Comparison of ENCODE assay signal across 40 cellular contexts in the genomic region with DNA sequence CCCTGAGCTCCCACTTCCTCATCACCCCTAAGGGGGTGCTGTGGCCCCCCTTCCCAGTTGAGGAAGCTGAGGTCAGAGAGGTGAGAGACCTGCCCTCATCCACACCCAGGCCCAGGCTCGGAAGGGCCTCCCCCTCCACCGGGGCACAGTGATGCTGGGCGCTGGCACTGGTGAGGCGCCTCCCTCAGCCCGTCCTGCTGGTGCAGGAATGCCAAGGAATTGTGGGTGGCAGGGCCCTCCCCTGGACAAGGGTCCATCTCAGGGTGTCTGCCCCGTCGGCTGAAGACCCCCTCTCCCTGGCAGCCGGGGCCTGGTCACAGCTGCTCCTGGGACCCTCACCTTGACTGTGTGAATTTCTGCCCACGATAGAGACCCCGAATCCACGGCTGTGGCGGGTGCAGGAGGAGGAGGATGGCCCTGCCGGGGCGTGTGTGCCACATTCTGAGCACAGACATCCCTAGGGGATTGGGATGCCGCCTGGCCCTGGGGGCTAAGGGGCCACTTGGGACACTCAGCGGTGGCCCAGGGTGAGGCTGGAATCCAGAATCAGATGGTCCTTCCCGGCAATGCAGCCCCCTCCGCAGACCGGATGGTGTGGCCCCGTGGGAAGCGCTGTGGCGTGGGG.
"Had no signal": no experiment of that assay in that cellular context is flagged by ENCODE, and none has a peak within 500 bp of the region (broad histone marks: within the 10 kb centered on the region; RNA-seq: fewer than 3 reads in every experiment).

No MANE protein-coding gene starts in this region.

- H3K4me1 ChIP-seq: adrenal gland had no signal

- H3K27me3 ChIP-seq: ascending aorta, cardiac muscle cell had no signal

- H3K4me3 Mint-ChIP-seq: activated naive CD4-positive, alpha-beta T cell treated with anti-CD3 and anti-CD28 coated beads for 36 hours; activated naive CD4-positive, alpha-beta T cell treated with anti-CD3 and anti-CD28 coated beads, Interleukin-2, amount 10 ng/mL, durations not matched to agents 7 days and 5 days; activated naive CD4-positive, alpha-beta T cell treated with anti-CD3 and anti-CD28 coated beads, Interleukin-2, amount 50 U/mL, for 24 hours; activated naive CD8-positive, alpha-beta T cell; activated naive CD8-positive, alpha-beta T cell treated with anti-CD3 and anti-CD28 coated beads for 36 hours; activated naive CD8-positive, alpha-beta T cell treated with anti-CD3 and anti-CD28 coated beads, Interleukin-2, amount 10 ng/mL, durations not matched to agents 7 days and 5 days; activated naive CD8-positive, alpha-beta T cell treated with anti-CD3 and anti-CD28 coated beads, Interleukin-2, amount 50 U/mL, for 24 hours; activated T-cell treated with anti-CD3 and anti-CD28 coated beads, Interleukin-2, amount 50 U/mL, for 24 hours; activated T-cell treated with anti-CD3 and anti-CD28 coated beads, Interleukin-2, amount 50 U/mL, for 4 hours; activated T-cell treated with anti-CD3 and anti-CD28 coated beads, Interleukin-2, amount 50 U/mL, for 72 hours; activated T-helper 1 cell treated with anti-CD3 and anti-CD28 coated beads, Interleukin-12 subunit alpha, Interleukin-12 subunit beta, Interleukin-2, Interleukin-4 antibody, amounts not matched to agents 30 ng/mL and 10 ng/mL and 1 ng/mL, durations not matched to agents 14 hours and 24 hours and 36 hours; activated T-helper 17 cell treated with anti-CD3 and anti-CD28 coated beads, Interleukin-2, amount 50 U/mL, for 72 hours; brain; central memory CD8-positive, alpha-beta T cell had no signal

- DNase-seq: activated effector memory CD4-positive, alpha-beta T cell treated with anti-CD3 and anti-CD28 coated beads, Interleukin-2, amount 50 U/mL, for 16 hours; activated effector memory CD4-positive, alpha-beta T cell treated with Interleukin-2 at 50 U/mL for 16 hours; activated gamma-delta T cell; activated gamma-delta T cell treated with Interleukin-2 at 50 U/mL for 16 hours; activated naive CD4-positive, alpha-beta T cell; activated naive CD4-positive, alpha-beta T cell treated with anti-CD3 and anti-CD28 coated beads for 36 hours; activated naive CD4-positive, alpha-beta T cell treated with anti-CD3 and anti-CD28 coated beads, Interleukin-2, amount 10 ng/mL, durations not matched to agents 7 days and 5 days; activated naive CD4-positive, alpha-beta T cell treated with anti-CD3 and anti-CD28 coated beads, Interleukin-2, amount 50 U/mL, for 16 hours; activated naive CD4-positive, alpha-beta T cell treated with Interleukin-2 at 50 U/mL for 16 hours; activated naive CD8-positive, alpha-beta T cell treated with anti-CD3 and anti-CD28 coated beads for 36 hours; activated naive CD8-positive, alpha-beta T cell treated with anti-CD3 and anti-CD28 coated beads, Interleukin-2, amount 10 ng/mL, durations not matched to agents 7 days and 5 days; activated naive CD8-positive, alpha-beta T cell treated with anti-CD3 and anti-CD28 coated beads, Interleukin-2, amount 50 U/mL, for 24 hours; activated T-cell treated with anti-CD3 and anti-CD28 coated beads, Interleukin-2, amount 50 U/mL, for 1 hour; activated T-cell treated with anti-CD3 and anti-CD28 coated beads, Interleukin-2, amount 50 U/mL, for 24 hours; activated T-cell treated with anti-CD3 and anti-CD28 coated beads, Interleukin-2, amount 50 U/mL, for 4 hours; activated T-cell treated with anti-CD3 and anti-CD28 coated beads, Interleukin-2, amount 50 U/mL, for 48 hours; activated T-cell treated with anti-CD3 and anti-CD28 coated beads, Interleukin-2, amount 50 U/mL, for 72 hours; adrenal gland; amniotic stem cell; amygdala; anterior cingulate cortex; aorta; body of pancreas; brain microvascular endothelial cell; caudate nucleus; central memory CD4-positive, alpha-beta T cell; cerebellar nuclear complex had no signal

- H3K4me3 ChIP-seq: adrenal gland, ascending aorta, body of pancreas, breast epithelium, cardiac muscle cell had no signal

- H3K9me3 Mint-ChIP-seq: activated naive CD4-positive, alpha-beta T cell treated with anti-CD3 and anti-CD28 coated beads, Interleukin-2, amount 50 U/mL, for 24 hours; activated naive CD8-positive, alpha-beta T cell treated with anti-CD3 and anti-CD28 coated beads, Interleukin-2, amount 10 ng/mL, durations not matched to agents 7 days and 5 days; activated T-cell treated with anti-CD3 and anti-CD28 coated beads, Interleukin-2, amount 50 U/mL, for 24 hours; activated T-cell treated with anti-CD3 and anti-CD28 coated beads, Interleukin-2, amount 50 U/mL, for 4 hours; activated T-cell treated with anti-CD3 and anti-CD28 coated beads, Interleukin-2, amount 50 U/mL, for 72 hours; activated T-helper 17 cell treated with anti-CD3 and anti-CD28 coated beads, Interleukin-2, amount 50 U/mL, for 72 hours; central memory CD8-positive, alpha-beta T cell had no signal

- H3K9me3 ChIP-seq: adrenal gland, ascending aorta, body of pancreas, breast epithelium had no signal

- ATAC-seq: activated naive CD4-positive, alpha-beta T cell treated with anti-CD3 and anti-CD28 coated beads, Interleukin-2, amount 50 U/mL, for 72 hours; activated naive CD8-positive, alpha-beta T cell treated with anti-CD3 and anti-CD28 coated beads, Interleukin-2, amount 50 U/mL, for 24 hours; activated T-cell treated with anti-CD3 and anti-CD28 coated beads, Interleukin-2, amount 50 U/mL, for 4 hours; activated T-cell treated with anti-CD3 and anti-CD28 coated beads, Interleukin-2, amount 50 U/mL, for 72 hours; activated T-helper 17 cell treated with anti-CD3 and anti-CD28 coated beads, Interleukin-2, amount 50 U/mL, for 72 hours; body of pancreas had no signal

- H3K4me1 Mint-ChIP-seq: activated naive CD4-positive, alpha-beta T cell treated with anti-CD3 and anti-CD28 coated beads, Interleukin-2, amount 10 ng/mL, durations not matched to agents 7 days and 5 days had no signal

- H3K27ac Mint-ChIP-seq: activated naive CD4-positive, alpha-beta T cell treated with anti-CD3 and anti-CD28 coated beads for 36 hours; activated naive CD4-positive, alpha-beta T cell treated with anti-CD3 and anti-CD28 coated beads, Interleukin-2, amount 10 ng/mL, durations not matched to agents 7 days and 5 days; activated naive CD4-positive, alpha-beta T cell treated with anti-CD3 and anti-CD28 coated beads, Interleukin-2, amount 50 U/mL, for 24 hours; activated naive CD4-positive, alpha-beta T cell treated with anti-CD3 and anti-CD28 coated beads, Interleukin-2, amount 50 U/mL, for 72 hours; activated naive CD8-positive, alpha-beta T cell; activated naive CD8-positive, alpha-beta T cell treated with anti-CD3 and anti-CD28 coated beads for 36 hours; activated naive CD8-positive, alpha-beta T cell treated with anti-CD3 and anti-CD28 coated beads, Interleukin-2, amount 10 ng/mL, durations not matched to agents 7 days and 5 days; activated naive CD8-positive, alpha-beta T cell treated with anti-CD3 and anti-CD28 coated beads, Interleukin-2, amount 50 U/mL, for 24 hours; activated T-cell treated with anti-CD3 and anti-CD28 coated beads, Interleukin-2, amount 50 U/mL, for 24 hours; activated T-cell treated with anti-CD3 and anti-CD28 coated beads, Interleukin-2, amount 50 U/mL, for 72 hours; activated T-helper 1 cell treated with anti-CD3 and anti-CD28 coated beads, Interleukin-12 subunit alpha, Interleukin-12 subunit beta, Interleukin-2, Interleukin-4 antibody, amounts not matched to agents 30 ng/mL and 10 ng/mL and 1 ng/mL, durations not matched to agents 14 hours and 24 hours and 36 hours; activated T-helper 17 cell treated with anti-CD3 and anti-CD28 coated beads, Interleukin-2, amount 50 U/mL, for 72 hours; activated T-helper 2 cell treated with anti-CD3 and anti-CD28 coated beads, Interferon-gamma antibody, Interleukin-2, Interleukin-4, amounts not matched to agents 10 μg/mL and 5 μg/mL and 100 μg/mL, durations not matched to agents 14 hours and 24 hours and 36 hours; brain had no signal

- H3K27ac ChIP-seq: adrenal gland, ascending aorta, body of pancreas, brain microvascular endothelial cell, breast epithelium, cardiac muscle cell had no signal

- H3K36me3 ChIP-seq: adrenal gland, ascending aorta, brain microvascular endothelial cell, breast epithelium had no signal

- FAIRE-seq: astrocyte, bronchial epithelial cell had no signal

- H3K36me3 Mint-ChIP-seq: activated naive CD4-positive, alpha-beta T cell treated with anti-CD3 and anti-CD28 coated beads, Interleukin-2, amount 10 ng/mL, durations not matched to agents 7 days and 5 days; activated naive CD4-positive, alpha-beta T cell treated with anti-CD3 and anti-CD28 coated beads, Interleukin-2, amount 50 U/mL, for 24 hours; activated naive CD4-positive, alpha-beta T cell treated with anti-CD3 and anti-CD28 coated beads, Interleukin-2, amount 50 U/mL, for 72 hours; activated naive CD8-positive, alpha-beta T cell; activated naive CD8-positive, alpha-beta T cell treated with anti-CD3 and anti-CD28 coated beads for 36 hours; activated naive CD8-positive, alpha-beta T cell treated with anti-CD3 and anti-CD28 coated beads, Interleukin-2, amount 10 ng/mL, durations not matched to agents 7 days and 5 days; brain had no signal
